In genomic region chr19:21383980-21384582, GRCh38 we compare ENCODE assay signal across 2 cellular contexts.
TF ChIP-seq lines count a peak whose summit lies in the region.

No MANE protein-coding gene starts in this region.

TF ChIP-seq in HCT116, 20 proteins besides CTCF, POLR2A, EP300 and RAD21:
- TF ChIP-seq ZNF274 (IDR thresholded peaks at IDR 0.05; ENCODE audit: low read depth, low read length) = peak; percentile 76
- no peak for TF ChIP-seq YY1 (IDR thresholded peaks at IDR 0.05; ENCODE audit: extremely low read depth, insufficient replicate concordance, low read depth, low read length)
TF ChIP-seq in HCT116: peak in this region for 1.

TF ChIP-seq in K562, 482 proteins besides CTCF, POLR2A, EP300 and RAD21:
- peak; percentile 85 for TF ChIP-seq ZNF274 (IDR thresholded peaks at IDR 0.05; ENCODE audit: borderline replicate concordance, low read depth, low read length)
- TF ChIP-seq TEAD1 (CRISPR knock-in tag; IDR thresholded peaks at IDR 0.05) = no peak
